In the genomic region with DNA sequence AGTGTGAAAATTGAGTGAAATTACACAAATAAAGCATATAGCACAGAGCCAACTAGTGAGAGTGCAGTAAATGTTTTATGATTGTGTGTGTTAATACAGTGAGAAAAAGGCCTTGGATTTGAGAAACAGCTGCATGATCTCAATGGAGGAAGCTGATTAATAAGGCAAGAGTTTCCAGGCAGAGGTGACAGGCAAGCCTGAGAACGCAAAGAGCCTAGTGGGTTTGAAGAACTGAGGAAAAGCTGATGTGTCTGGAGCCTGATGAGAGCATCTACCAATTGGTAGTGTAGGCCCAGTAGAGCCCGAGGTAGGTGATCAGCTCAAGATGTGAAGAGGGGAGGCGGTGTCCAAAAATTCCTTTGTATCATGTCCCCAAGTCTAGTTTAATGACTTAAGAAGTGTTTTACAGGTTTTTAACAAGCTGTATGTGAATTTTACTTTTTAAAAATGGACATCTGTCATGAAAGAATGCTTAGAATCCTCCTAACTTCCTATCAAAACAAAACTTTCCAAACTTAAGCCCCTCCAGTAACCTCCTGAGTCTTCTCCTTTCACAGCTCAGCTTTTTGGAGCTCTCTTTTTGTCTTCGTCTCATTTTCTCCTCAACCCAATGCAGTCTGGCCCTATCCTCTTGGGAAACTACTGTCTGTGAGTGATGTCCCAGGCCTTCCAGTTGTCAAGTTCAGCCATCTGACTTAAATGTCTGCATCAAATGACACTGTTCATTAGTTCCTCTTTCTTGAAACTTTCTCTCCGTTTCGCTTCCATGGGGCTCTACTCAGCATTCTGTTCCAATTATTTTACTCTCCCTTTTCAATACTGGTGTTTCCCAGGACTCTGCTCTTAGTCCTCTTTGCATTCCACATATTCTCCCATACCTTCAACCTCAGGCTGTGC, we compare ENCODE assay signal across 8 cellular contexts. TPM values are rescaled to one million over a fixed set of nuclear protein-coding genes. Genes with fewer than 3 reads are reported as not detected.
DNase-seq lines count a peak whose midpoint lies in the region; ATAC-seq and TF ChIP-seq lines count a peak whose summit lies in the region.

No MANE protein-coding gene starts in this region.

- H4K20me1 ChIP-seq in H9 (ENCODE audit: control insufficient read depth, insufficient read depth, insufficient read length), result no peaks in the 10 kb centered on the region

- no peak overlapping the region for H3K4ac ChIP-seq in H9 (ENCODE audit: low read depth, low read length)

- no peak overlapping the region for H2BK5ac ChIP-seq in H9 (ENCODE audit: insufficient read length, low read length)

- no peaks in the 10 kb centered on the region for H3K4me1 ChIP-seq in H9 (ENCODE audit: insufficient read depth, low read length)
- H3K4me1 ChIP-seq in adipocyte (ENCODE audit: control insufficient read depth, insufficient read depth, low read length), result peaks cover 47% of the 10 kb centered on the region

- H3K36me3 Mint-ChIP-seq in H9 (ENCODE audit: insufficient read depth in 1 of 3, low read depth in 3 of 3), result no peaks in the 10 kb centered on the region
- no peaks in the 10 kb centered on the region for H3K36me3 Mint-ChIP-seq in natural killer cell

- no peaks in the 10 kb centered on the region for H3K9me3 Mint-ChIP-seq in H9
- no peaks in the 10 kb centered on the region for H3K9me3 Mint-ChIP-seq in natural killer cell

- H3K27me3 ChIP-seq in H9 (ENCODE audit: insufficient read depth, low read length), result no peaks in the 10 kb centered on the region
- H3K27me3 ChIP-seq in adipocyte (replicated peaks; ENCODE audit: control insufficient read depth, insufficient read depth, low read length), result no peaks in the 10 kb centered on the region

- no peak overlapping the region for H3K27ac ChIP-seq in H9 (ENCODE audit: insufficient read length, low read depth, low read length)

- no peak overlapping the region for H2BK20ac ChIP-seq in H9 (ENCODE audit: low read depth, low read length, poor library complexity, severe bottlenecking)

- H3K9ac ChIP-seq in H9 (ENCODE audit: extremely low read depth, insufficient read length, low read length), result peak overlapping the region; percentile 92
- peak overlapping the region; percentile 97 for H3K9ac ChIP-seq in adipocyte (ENCODE audit: low read length)

- intact Hi-C loops in natural killer cell (cut with micrococcal nuclease), result loop anchor here (5.0 to 10.0 kb wide), 2 partner anchors 211 to 477 kb away; no protein-coding TSS in a partner anchor

- H3K4me2 ChIP-seq in H9 (ENCODE audit: insufficient read depth, insufficient read length, low read length), result peak overlapping the region; percentile 86

- no peak overlapping the region for H4K91ac ChIP-seq in H9 (ENCODE audit: insufficient read length, low read depth, low read length)

- DNase-seq in Ammon's horn (ENCODE audit: low spot score) (peak; percentile 24), H9 (no peak), adipocyte (ENCODE audit: low read depth) (peak; percentile 11), lung microvascular endothelial cell (ENCODE audit: low read depth in 2 of 2) (peak; percentile 1 to 66), natural killer cell (no peak), NCI-H1417 treated with DMSO at 0.1 percent for 48 hours (lab: John Stamatoyannopoulos, UW) (no peak), GM10248 (ENCODE audit: extremely low spot score) (no peak)
- DNase-seq in NK-92 treated with Interleukin-12 subunit alpha and Interleukin-12 subunit beta, amount 100 ng/mL, for 24 hours (lab: John Stamatoyannopoulos, UW), result no peak

- no peak overlapping the region for H3K18ac ChIP-seq in H9 (ENCODE audit: insufficient read length, low read depth, low read length)

- no peak overlapping the region for H2BK15ac ChIP-seq in H9 (ENCODE audit: low read depth, low read length)

- CTCF ChIA-PET in GM10248 (lab: Yijun Ruan, JAX), result interaction anchor here (1.1 to 2.7 kb wide), 3 partner anchors 17 to 25 kb away, joined by 3 to 10 read pairs (median 9); no protein-coding TSS in a partner anchor

- H3K9me3 ChIP-seq in H9 (ENCODE audit: control insufficient read depth, low read depth, low read length) (no peaks in the 10 kb centered on the region), adipocyte (ENCODE audit: control insufficient read depth, low read length) (no peaks in the 10 kb centered on the region)

- no peak for TF ChIP-seq CTCF in H9 (conservative IDR thresholded peaks at IDR 0.05)
- TF ChIP-seq CTCF in natural killer cell (IDR thresholded peaks at IDR 0.05), result no peak
- TF ChIP-seq CTCF in GM10248 (IDR thresholded peaks at IDR 0.05; ENCODE audit: control extremely low read depth, extremely low read depth, low read depth, missing control alignments), result no peak

- no peak overlapping the region for H3K23ac ChIP-seq in H9 (ENCODE audit: insufficient read length, low read depth, low read length)

- POLR2A ChIA-PET in GM10248 (lab: Yijun Ruan, JAX), result no interaction called here

- H3K4me3 ChIP-seq in adipocyte (ENCODE audit: low read length), result peak overlapping the region; percentile 97

- ATAC-seq in natural killer cell, result no peak

- H3K4me1 Mint-ChIP-seq in H9 (peaks cover 8 to 9% of the 10 kb centered on the region in 2 experiments), natural killer cell (peaks cover 17 to 21% of the 10 kb centered on the region in 2 donors)

- no peak overlapping the region for H4K5ac ChIP-seq in H9 (ENCODE audit: insufficient read length, low read depth, low read length)

- no peaks in the 10 kb centered on the region for H3K36me3 ChIP-seq in adipocyte (ENCODE audit: control insufficient read depth, insufficient read depth, low read length, severe bottlenecking)

- no peak overlapping the region for H4K8ac ChIP-seq in H9 (replicated peaks; ENCODE audit: insufficient read length, low read depth, low read length)

- no peaks in the 10 kb centered on the region for H3K27me3 Mint-ChIP-seq in H9 (ENCODE audit: low read depth)
- peaks cover 6 to 9% of the 10 kb centered on the region in 2 donors for H3K27me3 Mint-ChIP-seq in natural killer cell (ENCODE audit: low read depth in 2 of 2)

- no peak overlapping the region for H3T11ph ChIP-seq in H9 (ENCODE audit: low read length)

- no peak overlapping the region for H3K27ac Mint-ChIP-seq in H9
- H3K27ac Mint-ChIP-seq in natural killer cell, result no peak overlapping the region

- H3K4me3 Mint-ChIP-seq in H9 (no peak overlapping the region), natural killer cell (no peak overlapping the region)

- H3K23me2 ChIP-seq in H9 (ENCODE audit: insufficient read length, low read depth, low read length, poor library complexity, severe bottlenecking), result peaks cover 7% of the 10 kb centered on the region

- H3K14ac ChIP-seq in H9 (ENCODE audit: insufficient read depth, low read length), result no peak overlapping the region

- H3K79me1 ChIP-seq in H9 (ENCODE audit: insufficient read depth, low read depth, low read length, poor library complexity, severe bottlenecking), result peaks cover 2% of the 10 kb centered on the region

- H2BK12ac ChIP-seq in H9 (ENCODE audit: insufficient read length, low read depth, low read length), result no peak overlapping the region

- H3K56ac ChIP-seq in H9 (ENCODE audit: insufficient read length, low read depth, low read length), result no peak overlapping the region

- H2AK5ac ChIP-seq in H9 (ENCODE audit: insufficient read length, low read length), result no peak overlapping the region

- H2AFZ ChIP-seq in H9 (ENCODE audit: low read length), result no peak overlapping the region

- peaks cover 26% of the 10 kb centered on the region; the same call in 1 of the 2 replicates for H3K79me2 ChIP-seq in H9 (ENCODE audit: insufficient read depth, low read length)

- no peak overlapping the region for H2BK120ac ChIP-seq in H9 (ENCODE audit: low read depth, low read length, poor library complexity, severe bottlenecking)

- WGBS in H9 (ENCODE audit: extremely low coverage, insufficient read length, low lambda C conversion rate), result no CpG with 5 or more reads among the region's 6 CpGs

RNA-seq across cellular contexts. Expression of a gene that starts 1.2 kb away (rescaled TPM):
- 22.3 and 23.5 TPM in 2 replicates for total RNA-seq in H9 (2021)
- total RNA-seq in lung microvascular endothelial cell, result 10.9 and 13.1 TPM in 2 replicates
- total RNA-seq in natural killer cell, result 10 to 100 TPM; 32.9 to 55.4 (median 48.5) TPM

RNA-seq across cellular contexts. Expression of a gene that starts 1.9 kb away (rescaled TPM):
- total RNA-seq in H9 (2021), result 28.6 and 29.3 TPM in 2 replicates
- 6.8 and 8.7 TPM in 2 replicates for total RNA-seq in lung microvascular endothelial cell
- under 1 TPM; 0.25 to 0.90 (median 0.45) TPM for total RNA-seq in natural killer cell

Comparison
In these comparisons a context has a peak if more than half of its experiments do, and no peak if none do; other contexts are left out.
1. DNase-seq: peak in Ammon's horn (single experiment), adipocyte (single experiment) and lung microvascular endothelial cell (2 of 2); none in H9 (single experiment), natural killer cell (single experiment), NCI-H1417 treated with DMSO at 0.1 percent for 48 hours (single experiment), NK-92 treated with Interleukin-12 subunit alpha and Interleukin-12 subunit beta, amount 100 ng/mL, for 24 hours (single experiment) and GM10248 (single experiment).